In genomic region chr19:16458391-16459128, GRCh38 we compare ENCODE assay signal across 11 cellular contexts. TPM values are rescaled to one million over a fixed set of nuclear protein-coding genes. Genes with fewer than 3 reads are reported as not detected.
DNase-seq lines count a peak whose midpoint lies in the region; ATAC-seq lines count a peak whose summit lies in the region.
"Had no signal": no experiment of that assay in that cellular context is flagged by ENCODE, and none has a peak within 500 bp of the region (broad histone marks: within the 10 kb centered on the region; RNA-seq: fewer than 3 reads in every experiment).

No MANE protein-coding gene starts in this region.

- peak overlapping the region; percentile 21 for H3K27ac Mint-ChIP-seq in activated T-helper 17 cell treated with anti-CD3 and anti-CD28 coated beads, Interleukin-2, amount 50 U/mL, for 72 hours

- peak overlapping the region; percentile 40 for H3K27ac ChIP-seq in substantia nigra (ENCODE audit: low read depth, low read length, poor library complexity, severe bottlenecking)
- H3K27ac ChIP-seq: 22Rv1 had no signal

- peak; percentile 22 for DNase-seq in DMS 273 (lab: John Stamatoyannopoulos, UW; ENCODE audit: unreplicated experiment)
- no peak for DNase-seq in DMS 273 treated with DMSO at 0.1 percent for 48 hours (lab: John Stamatoyannopoulos, UW)
- no peak for DNase-seq in left colon
- DNase-seq in substantia nigra (lab: John Stamatoyannopoulos, UW): no peak
- DNase-seq in retina: no peak
- DNase-seq in NCI-H2171 treated with DMSO at 0.1 percent for 48 hours (lab: John Stamatoyannopoulos, UW): no peak
- DNase-seq: GF-D8 had no signal

- H3K36me3 Mint-ChIP-seq in activated T-helper 17 cell treated with anti-CD3 and anti-CD28 coated beads, Interleukin-2, amount 50 U/mL, for 72 hours (ENCODE audit: low read depth): no peaks in the 10 kb centered on the region

- H3K4me1 Mint-ChIP-seq in activated T-helper 17 cell treated with anti-CD3 and anti-CD28 coated beads, Interleukin-2, amount 50 U/mL, for 72 hours: peaks cover 33% of the 10 kb centered on the region

- peak overlapping the region; percentile 21 for H3K4me3 Mint-ChIP-seq in activated T-helper 17 cell treated with anti-CD3 and anti-CD28 coated beads, Interleukin-2, amount 50 U/mL, for 72 hours

- intact Hi-C loops in left colon (cut with DNase I, micrococcal nuclease): no loop called here

- H3K9me3 Mint-ChIP-seq in activated T-helper 17 cell treated with anti-CD3 and anti-CD28 coated beads, Interleukin-2, amount 50 U/mL, for 72 hours: no peaks in the 10 kb centered on the region

- no peak for ATAC-seq in activated T-helper 17 cell treated with anti-CD3 and anti-CD28 coated beads, Interleukin-2, amount 50 U/mL, for 72 hours (replicated peaks)
- peak; percentile 85 for ATAC-seq in left colon
- no peak for ATAC-seq in GM18858 (IDR thresholded peaks at IDR 0.05; ENCODE audit: unreplicated experiment)

- H3K27me3 Mint-ChIP-seq in activated T-helper 17 cell treated with anti-CD3 and anti-CD28 coated beads, Interleukin-2, amount 50 U/mL, for 72 hours: no peaks in the 10 kb centered on the region

RNA-seq across cellular contexts. Expression of gene EPS15L1, which starts 13.2 kb away (rescaled TPM):
- 10 to 100 TPM; 35.6 to 45.0 TPM for total RNA-seq in activated T-helper 17 cell treated with anti-CD3 and anti-CD28 coated beads, Interleukin-2, amount 50 U/mL, for 72 hours
- total RNA-seq in left colon: 10 to 100 TPM; 33.4 to 41.1 TPM

RNA-seq across cellular contexts. Expression of gene CALR3, which starts 37.4 kb away (rescaled TPM):
- total RNA-seq in activated T-helper 17 cell treated with anti-CD3 and anti-CD28 coated beads, Interleukin-2, amount 50 U/mL, for 72 hours: not detected
- not detected for total RNA-seq in left colon
- total RNA-seq: myocyte had no signal

RNA-seq across cellular contexts. Expression of gene C19orf44, which starts 37.6 kb away (rescaled TPM):
- total RNA-seq in activated T-helper 17 cell treated with anti-CD3 and anti-CD28 coated beads, Interleukin-2, amount 50 U/mL, for 72 hours: 1 to 10 TPM; 4.0 to 4.2 TPM
- total RNA-seq in left colon: 1 to 10 TPM; 1.4 to 2.4 TPM
